13 cellular contexts compared by ENCODE assay signal in the genomic region with DNA sequence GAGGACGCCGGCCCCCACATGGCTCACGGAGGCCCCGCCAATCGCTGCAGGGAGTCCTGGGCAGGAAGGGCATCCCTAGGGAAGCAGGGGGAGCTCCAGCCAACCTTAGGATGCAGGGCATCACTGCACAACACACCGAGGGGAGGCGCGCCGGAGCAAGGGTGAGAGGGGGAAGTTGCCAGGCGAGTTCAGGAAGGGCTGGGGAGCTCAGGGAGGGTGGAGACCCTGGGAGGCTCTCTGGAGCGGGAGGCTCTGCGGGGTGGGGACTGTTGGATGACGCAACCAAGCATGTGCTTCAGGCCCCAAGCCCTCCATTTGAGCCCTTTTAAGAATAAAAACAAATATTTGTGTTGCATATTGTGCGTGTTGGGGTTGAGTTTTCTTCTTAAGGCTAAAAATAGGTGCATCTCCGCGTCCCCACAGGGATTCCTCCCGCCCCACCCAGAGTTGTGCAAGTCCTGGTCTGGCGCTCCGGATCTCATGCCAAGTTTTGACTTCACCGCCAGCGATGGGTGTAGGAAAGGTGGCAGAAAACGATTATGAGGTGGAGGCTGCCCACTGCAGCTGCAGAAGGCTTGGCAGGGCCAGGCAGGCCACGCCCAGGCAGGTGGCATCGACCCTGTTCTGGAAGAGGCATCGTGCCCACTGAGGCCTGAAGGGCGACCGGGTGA.
DNase-seq lines count a peak whose midpoint lies in the region; ATAC-seq and TF ChIP-seq lines count a peak whose summit lies in the region.
"Had no signal": no experiment of that assay in that cellular context is flagged by ENCODE, and none has a peak within 500 bp of the region (broad histone marks: within the 10 kb centered on the region; RNA-seq: fewer than 3 reads in every experiment).

No MANE protein-coding gene starts in this region.

- H3K9me3 Mint-ChIP-seq in Caco-2 (ENCODE audit: unreplicated experiment) = peaks cover 13% of the 10 kb centered on the region

- in situ Hi-C loops in HAP-1 (cut with MboI; ENCODE audit: low sequenced_read_pairs) = loop anchor here (25.0 kb wide), 1 partner anchor 226 kb away; no protein-coding TSS in a partner anchor

- peak; percentile 77 for DNase-seq in H4 (ENCODE audit: low spot score)
- DNase-seq in NCI-H2196 treated with DMSO at 0.1 percent for 48 hours (lab: John Stamatoyannopoulos, UW; ENCODE audit: unreplicated experiment) = peak; percentile 80
- DNase-seq in cardiac fibroblast (ENCODE audit: low read depth in 2 of 2) = peak; percentile 46 to 78
- peak; percentile 80 for DNase-seq in prostate gland (ENCODE audit: low spot score)
- DNase-seq in Caco-2 = no peak
- DNase-seq in HAP-1 (ENCODE audit: low spot score in 2 of 2) = no peak
- DNase-seq: activated T-cell treated with anti-CD3 and anti-CD28 coated beads, Interleukin-2, amount 50 U/mL, for 72 hours; mesenchymal stem cell; stimulated activated CD4-positive, alpha-beta T cell treated with anti-CD3 and anti-CD28 coated beads, Interleukin-15, amount 100 ng/mL, for 24 hours; T-helper 1 cell had no signal

- CTCF ChIA-PET in Caco-2 (lab: Charles Lee) = no interaction called here

- H3K36me3 Mint-ChIP-seq in Caco-2 (ENCODE audit: insufficient read depth, unreplicated experiment) = no peaks in the 10 kb centered on the region

- TF ChIP-seq CTCF in cardiac fibroblast (IDR thresholded peaks at IDR 0.05; ENCODE audit: low read depth, low read length) (no peak), prostate gland (IDR thresholded peaks at IDR 0.05) (peak in 1 of 4 experiments; percentile 25), Caco-2 (IDR thresholded peaks at IDR 0.05; ENCODE audit: insufficient read depth in 1 of 2, low read depth in 1 of 2, low read length in 1 of 2, severe bottlenecking in 1 of 2, unreplicated experiment in 1 of 2) (no peak)

- POLR2A ChIA-PET in Caco-2 (lab: Charles Lee) = no interaction called here

- H3K4me1 ChIP-seq in prostate gland (replicated peaks) (no peaks in the 10 kb centered on the region), Caco-2 (no peaks in the 10 kb centered on the region), HAP-1 (no peaks in the 10 kb centered on the region)

- H3K9me3 ChIP-seq in prostate gland (no peaks in the 10 kb centered on the region), Caco-2 (peaks cover 5% of the 10 kb centered on the region; the same call in 1 of the 2 replicates), HAP-1 (no peaks in the 10 kb centered on the region)

- H3K4me3 ChIP-seq in cardiac fibroblast (replicated peaks in 1 of 2; ENCODE audit: low read depth in 2 of 2, low read length in 2 of 2) (no peak overlapping the region), prostate gland (no peak overlapping the region), Caco-2 (ENCODE audit: low read depth, low read length) (no peak overlapping the region), HAP-1 (no peak overlapping the region)
- H3K4me3 ChIP-seq: tibial nerve had no signal

- H3K4me1 Mint-ChIP-seq in Caco-2 (ENCODE audit: low read depth, unreplicated experiment) = no peaks in the 10 kb centered on the region

- no TSS peak for BruUV-seq in Caco-2 (replicated peaks; lab: Mats Ljungman, UMichigan)

- H3K36me3 ChIP-seq in prostate gland = no peaks in the 10 kb centered on the region
- H3K36me3 ChIP-seq in Caco-2 (ENCODE audit: control insufficient read depth, insufficient read depth, low read length) = no peaks in the 10 kb centered on the region
- H3K36me3 ChIP-seq in HAP-1 (replicated peaks) = no peaks in the 10 kb centered on the region
- H3K36me3 ChIP-seq: tibial nerve had no signal

- no peak overlapping the region for H3K27ac Mint-ChIP-seq in Caco-2 (ENCODE audit: unreplicated experiment)
- H3K27ac Mint-ChIP-seq: activated T-cell treated with anti-CD3 and anti-CD28 coated beads, Interleukin-2, amount 50 U/mL, for 72 hours had no signal

- intact Hi-C loops in prostate gland (cut with DNase I) (no loop called here), Caco-2 (cut with micrococcal nuclease; ENCODE audit: unreplicated experiment) (no loop called here)

- no peaks in the 10 kb centered on the region for H3K27me3 Mint-ChIP-seq in Caco-2 (ENCODE audit: insufficient read depth, unreplicated experiment)

- H3K27me3 ChIP-seq in prostate gland (replicated peaks; ENCODE audit: insufficient read depth) (no peaks in the 10 kb centered on the region), Caco-2 (replicated peaks; ENCODE audit: control insufficient read depth, insufficient read depth, low read length) (no peaks in the 10 kb centered on the region), HAP-1 (ENCODE audit: low read depth) (no peaks in the 10 kb centered on the region)
- H3K27me3 ChIP-seq: tibial nerve had no signal

- H3K4me3 Mint-ChIP-seq in Caco-2 (ENCODE audit: unreplicated experiment) = no peak overlapping the region
- H3K4me3 Mint-ChIP-seq: activated T-cell treated with anti-CD3 and anti-CD28 coated beads, Interleukin-2, amount 50 U/mL, for 72 hours had no signal

- TF ChIP-seq POLR2A in prostate gland (IDR thresholded peaks at IDR 0.05) = no peak

- ATAC-seq in GM18861 (IDR thresholded peaks at IDR 0.05; ENCODE audit: unreplicated experiment) (no peak), GM18873 (IDR thresholded peaks at IDR 0.05; ENCODE audit: low FRiP score, unreplicated experiment) (no peak)
- ATAC-seq: activated T-cell treated with anti-CD3 and anti-CD28 coated beads, Interleukin-2, amount 50 U/mL, for 72 hours had no signal

- 44% methylated on average over 27 of the region's 27 CpGs for WGBS in prostate gland

- H3K27ac ChIP-seq in prostate gland = no peak overlapping the region

Comparison
In these comparisons a context has a peak if more than half of its experiments do, and no peak if none do; other contexts are left out.
1. DNase-seq: peak in H4 (single experiment), NCI-H2196 treated with DMSO at 0.1 percent for 48 hours (single experiment), cardiac fibroblast (2 of 2) and prostate gland (single experiment); none in Caco-2 (0 of 2) and HAP-1 (0 of 2).